8 cellular contexts compared by ENCODE assay signal in the genomic region with DNA sequence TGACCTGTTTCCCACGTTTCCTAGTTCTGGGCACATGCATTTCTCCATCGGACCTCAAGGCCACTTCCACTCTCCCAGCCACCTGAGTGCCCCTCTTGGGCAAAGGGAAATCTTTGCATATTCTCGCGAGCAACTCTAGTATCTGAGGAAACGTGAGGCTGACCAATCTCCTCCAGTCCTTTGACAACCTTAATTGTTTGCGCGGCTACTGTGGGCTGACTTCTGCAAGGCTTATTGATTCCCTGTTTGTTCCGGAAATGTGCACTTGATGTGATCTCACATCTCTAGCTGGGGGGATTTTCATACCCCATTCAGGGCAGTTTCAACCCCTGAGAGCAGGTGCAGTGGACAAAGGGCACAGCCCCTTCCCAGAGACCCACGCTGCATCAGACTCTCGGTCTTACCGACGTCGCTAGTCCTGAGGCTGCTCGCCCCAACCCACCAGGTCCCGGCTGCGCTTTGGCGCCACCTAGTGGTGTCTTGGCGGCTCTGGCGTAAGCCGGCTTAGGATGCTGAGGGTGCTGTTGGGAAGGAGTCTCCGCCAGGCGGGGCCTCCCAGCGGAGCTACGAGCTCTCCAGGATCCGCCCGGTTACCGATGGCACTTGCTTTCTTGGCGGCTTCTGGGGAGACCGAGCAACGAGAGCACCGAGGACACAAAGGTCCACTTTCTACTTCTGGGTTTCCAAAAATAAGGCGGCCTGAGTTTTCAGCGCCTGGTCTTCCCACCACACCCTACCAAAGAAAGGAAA. TPM values are rescaled to one million over a fixed set of nuclear protein-coding genes. Genes with fewer than 3 reads are reported as not detected.
DNase-seq lines count a peak whose midpoint lies in the region; ATAC-seq and TF ChIP-seq lines count a peak whose summit lies in the region.

No MANE protein-coding gene starts in this region.

- H3K36me3 ChIP-seq in BLaER1 treated with 17β-estradiol and CSF1 and Interleukin-3, amounts not matched to agents 10 nM and 100 nM: no peaks in the 10 kb centered on the region

- H3K27ac ChIP-seq in BLaER1 treated with 17β-estradiol and CSF1 and Interleukin-3, amounts not matched to agents 10 nM and 100 nM: no peak overlapping the region
- no peak overlapping the region for H3K27ac ChIP-seq in coronary artery

- peak overlapping the region; percentile 44 to 94 (median 68) for H3K4me2 ChIP-seq in BLaER1 treated with 17β-estradiol and CSF1 and Interleukin-3, amounts not matched to agents 10 nM and 100 nM

- peak overlapping the region in 5 of 10 experiments; percentile 8 to 50 (median 27); a peak in 6 of 20 replicates for H3K4me3 ChIP-seq in BLaER1 treated with 17β-estradiol and CSF1 and Interleukin-3, amounts not matched to agents 10 nM and 100 nM
- H3K4me3 ChIP-seq in coronary artery: peak overlapping the region; percentile 58

- TF ChIP-seq CTCF in coronary artery (IDR thresholded peaks at IDR 0.05): peak; percentile 97

- ATAC-seq in HG03439 (IDR thresholded peaks at IDR 0.05; ENCODE audit: unreplicated experiment) (peak; percentile 91), left lobe of liver (peak; percentile 99)

- no peak overlapping the region for H3K9ac ChIP-seq in BLaER1 treated with 17β-estradiol and CSF1 and Interleukin-3, amounts not matched to agents 10 nM and 100 nM

- 0 out of 22 replicates have a peak, but pooled peaks cover 0 to 4% (median 0%) of the 10 kb centered on the region in 11 experiments for H3K27me3 ChIP-seq in BLaER1 treated with 17β-estradiol and CSF1 and Interleukin-3, amounts not matched to agents 10 nM and 100 nM

- H4K20me1 ChIP-seq in BLaER1 treated with 17β-estradiol and CSF1 and Interleukin-3, amounts not matched to agents 10 nM and 100 nM: no peaks in the 10 kb centered on the region; a peak in 1 of 22 replicates

- peak; percentile 84 for DNase-seq in GM19240 (ENCODE audit: insufficient read length, low spot score)
- DNase-seq in NCI-H510A (lab: John Stamatoyannopoulos, UW): peak; percentile 81
- peak; percentile 92 for DNase-seq in activated CD4-positive, alpha-beta T cell treated with anti-CD3 and anti-CD28 coated beads for 48 hours
- DNase-seq in coronary artery (ENCODE audit: low spot score): peak; percentile 88
- peak; percentile 87 for DNase-seq in left lobe of liver (ENCODE audit: low spot score)
- peak; percentile 91 to 92 for DNase-seq in stimulated activated CD4-positive, alpha-beta T cell treated with anti-CD3 and anti-CD28 coated beads, Interleukin-2, amount 100 ng/mL, for 48 hours

- no peaks in the 10 kb centered on the region for H3K9me3 ChIP-seq in BLaER1 treated with 17β-estradiol and CSF1 and Interleukin-3, amounts not matched to agents 10 nM and 100 nM (replicated peaks in 1 of 11)

- H3K4me1 ChIP-seq in BLaER1 treated with 17β-estradiol and CSF1 and Interleukin-3, amounts not matched to agents 10 nM and 100 nM: peaks cover 4 to 14% (median 12%) of the 10 kb centered on the region in 10 experiments; a peak in 17 of 20 replicates

RNA-seq across cellular contexts. Expression of a gene that starts 24.8 kb away (rescaled TPM):
- total RNA-seq in left lobe of liver: 64.5 TPM

RNA-seq across cellular contexts. Expression of a gene that starts 36.6 kb away (rescaled TPM):
- total RNA-seq in left lobe of liver: 9.1 TPM

RNA-seq across cellular contexts. Expression of a gene that starts 54.9 kb away (rescaled TPM):
- 0.20 TPM for total RNA-seq in left lobe of liver
